18 cellular contexts compared by ENCODE assay signal in genomic region chr3:110932515-110933095, GRCh38.
A peak's percentile ranks its signal among the peaks of the same experiment; 100 is the strongest.
DNase-seq lines count a peak whose midpoint lies in the region; ATAC-seq and TF ChIP-seq lines count a peak whose summit lies in the region.
"Had no signal": no experiment of that assay in that cellular context is flagged by ENCODE, and none has a peak within 500 bp of the region (broad histone marks: within the 10 kb centered on the region; RNA-seq: fewer than 3 reads in every experiment).

No MANE protein-coding gene starts in this region.

- H3K4me2 ChIP-seq in mesendoderm (ENCODE audit: low read length): no peak overlapping the region

- H2BK5ac ChIP-seq in mesendoderm (ENCODE audit: low read length): no peak overlapping the region

- no peak overlapping the region for H3K56ac ChIP-seq in mesendoderm (ENCODE audit: low read length)

- DNase-seq in BJ (ENCODE audit: low read depth): peak; percentile 82
- DNase-seq in M059J (ENCODE audit: low read depth): peak; percentile 20
- peak; percentile 71 for DNase-seq in choroid plexus epithelial cell (ENCODE audit: low read depth)
- DNase-seq in mesendoderm: peak; percentile 25
- DNase-seq in activated CD4-positive, alpha-beta T cell treated with anti-CD3 and anti-CD28 coated beads, Interleukin-2, amount 50 U/mL, for 4 hours: no peak
- no peak for DNase-seq in HUDEP-2 (lab: John Stamatoyannopoulos, UW; ENCODE audit: unreplicated experiment in 76 of 76)
- DNase-seq in HEK293T (ENCODE audit: extremely low spot score): no peak
- DNase-seq: ACHN; activated naive CD4-positive, alpha-beta T cell; CD8-positive, alpha-beta T cell; DND-41; head of caudate nucleus; left ventricle myocardium superior; NCI-H1092; NCI-H2081 treated with DMSO at 0.1 percent for 48 hours; NCI-H526 treated with DMSO at 0.1 percent for 48 hours had no signal

- H3K23ac ChIP-seq in mesendoderm (ENCODE audit: low read length): no peak overlapping the region

- no peak overlapping the region for H4K5ac ChIP-seq in mesendoderm (ENCODE audit: low read length)

- POLR2A ChIA-PET in BJ (lab: Charles Lee): interaction anchor here (0.9 kb wide), 1 partner anchor 11 kb away, joined by 3 read pairs; no protein-coding TSS in a partner anchor
- POLR2A ChIA-PET in HEK293T (lab: Yijun Ruan, JAX): no interaction called here

- no peak overlapping the region for H3K27ac ChIP-seq in mesendoderm (ENCODE audit: low read depth, low read length)
- H3K27ac ChIP-seq: epithelial cell of prostate had no signal

- no peaks in the 10 kb centered on the region for H3K4me1 ChIP-seq in mesendoderm (ENCODE audit: control insufficient read depth, low read depth, low read length)

- H2BK15ac ChIP-seq in mesendoderm (replicated peaks; ENCODE audit: low read depth): no peak overlapping the region

- WGBS in mesendoderm (ENCODE audit: extremely low coverage, insufficient coverage, low lambda C conversion rate): no CpG with 5 or more reads among the region's 1 CpG

- CTCF ChIA-PET in BJ (lab: Yijun Ruan, JAX) (no interaction called here), HEK293T (lab: Yijun Ruan, JAX) (interaction anchor here (0.6 kb wide), 1 partner anchor 26 kb away, joined by 3 read pairs; no protein-coding TSS in a partner anchor)

- H3K9ac ChIP-seq in mesendoderm (ENCODE audit: low read length): no peak overlapping the region

- TF ChIP-seq CTCF in BJ (IDR thresholded peaks at IDR 0.05; ENCODE audit: insufficient read depth, low read depth, low read length) (no peak), choroid plexus epithelial cell (conservative IDR thresholded peaks at IDR 0.05; ENCODE audit: low read depth, low read length) (no peak)

- no peak overlapping the region for H4K8ac ChIP-seq in mesendoderm (ENCODE audit: low read depth, low read length)

- H3K36me3 ChIP-seq in BJ (ENCODE audit: control insufficient read depth, insufficient read depth, low read length) (no peaks in the 10 kb centered on the region), mesendoderm (ENCODE audit: control insufficient read depth, insufficient read depth, low read length) (no peaks in the 10 kb centered on the region)

- H3K4ac ChIP-seq in mesendoderm (ENCODE audit: low read depth, low read length): no peak overlapping the region

- ATAC-seq in HG03469 (IDR thresholded peaks at IDR 0.05; ENCODE audit: unreplicated experiment): no peak
- ATAC-seq: CD8-positive, alpha-beta T cell; left ventricle myocardium superior had no signal

- H3K27me3 ChIP-seq in BJ (ENCODE audit: control insufficient read depth, insufficient read depth, low read length) (no peaks in the 10 kb centered on the region), mesendoderm (ENCODE audit: insufficient read depth, low read length, poor library complexity) (no peaks in the 10 kb centered on the region)

- H3K79me1 ChIP-seq in mesendoderm (ENCODE audit: low read length): no peaks in the 10 kb centered on the region

- no peak overlapping the region for H3K4me3 ChIP-seq in BJ (ENCODE audit: low read depth, low read length)
- no peak overlapping the region for H3K4me3 ChIP-seq in choroid plexus epithelial cell (ENCODE audit: low read depth, low read length)
- H3K4me3 ChIP-seq in mesendoderm (ENCODE audit: low read length): no peak overlapping the region

- H2AK5ac ChIP-seq in mesendoderm (ENCODE audit: low read length): no peak overlapping the region

- H3K18ac ChIP-seq in mesendoderm (ENCODE audit: low read length): no peak overlapping the region

- no peaks in the 10 kb centered on the region for H3K79me2 ChIP-seq in mesendoderm (ENCODE audit: control insufficient read depth, insufficient read depth, low read length)

- H2BK120ac ChIP-seq in mesendoderm (ENCODE audit: low read depth, low read length): no peak overlapping the region

TF ChIP-seq in HEK293T, 16 proteins besides CTCF, POLR2A, EP300 and RAD21:
- no peak for TF ChIP-seq SP1 (IDR thresholded peaks at IDR 0.05)
- no peak for TF ChIP-seq L3MBTL2 (conservative IDR thresholded peaks at IDR 0.05)
- TF ChIP-seq ARNT (IDR thresholded peaks at IDR 0.05): no peak
- no peak for TF ChIP-seq ELF4 (IDR thresholded peaks at IDR 0.05)
- TF ChIP-seq FOXM1 (IDR thresholded peaks at IDR 0.05; ENCODE audit: borderline replicate concordance): no peak
- no peak for TF ChIP-seq FOXK2 (IDR thresholded peaks at IDR 0.05)
- TF ChIP-seq ZNF384 (IDR thresholded peaks at IDR 0.05): no peak
- no peak for TF ChIP-seq BHLHE40 (IDR thresholded peaks at IDR 0.05; ENCODE audit: borderline replicate concordance)
- no peak for TF ChIP-seq SUZ12 (IDR thresholded peaks at IDR 0.05)
- no peak for TF ChIP-seq TARDBP (IDR thresholded peaks at IDR 0.05)
- TF ChIP-seq CTBP1 (IDR thresholded peaks at IDR 0.05; ENCODE audit: borderline replicate concordance): no peak
- TF ChIP-seq HDGF (IDR thresholded peaks at IDR 0.05; ENCODE audit: borderline replicate concordance): no peak
- no peak for TF ChIP-seq PKNOX1 (IDR thresholded peaks at IDR 0.05)
- no peak for TF ChIP-seq LEF1 (IDR thresholded peaks at IDR 0.05; ENCODE audit: borderline replicate concordance)
- no peak for TF ChIP-seq NFRKB (IDR thresholded peaks at IDR 0.05)
- no peak for TF ChIP-seq FOXA1 (IDR thresholded peaks at IDR 0.05)

Comparison
In these comparisons a context has a peak if more than half of its experiments do, and no peak if none do; other contexts are left out.
1. DNase-seq: peak in BJ (single experiment), M059J (single experiment), choroid plexus epithelial cell (single experiment) and mesendoderm (single experiment); none in activated CD4-positive, alpha-beta T cell treated with anti-CD3 and anti-CD28 coated beads, Interleukin-2, amount 50 U/mL, for 4 hours (0 of 2), HUDEP-2 (0 of 76) and HEK293T (single experiment).